In the genomic region with DNA sequence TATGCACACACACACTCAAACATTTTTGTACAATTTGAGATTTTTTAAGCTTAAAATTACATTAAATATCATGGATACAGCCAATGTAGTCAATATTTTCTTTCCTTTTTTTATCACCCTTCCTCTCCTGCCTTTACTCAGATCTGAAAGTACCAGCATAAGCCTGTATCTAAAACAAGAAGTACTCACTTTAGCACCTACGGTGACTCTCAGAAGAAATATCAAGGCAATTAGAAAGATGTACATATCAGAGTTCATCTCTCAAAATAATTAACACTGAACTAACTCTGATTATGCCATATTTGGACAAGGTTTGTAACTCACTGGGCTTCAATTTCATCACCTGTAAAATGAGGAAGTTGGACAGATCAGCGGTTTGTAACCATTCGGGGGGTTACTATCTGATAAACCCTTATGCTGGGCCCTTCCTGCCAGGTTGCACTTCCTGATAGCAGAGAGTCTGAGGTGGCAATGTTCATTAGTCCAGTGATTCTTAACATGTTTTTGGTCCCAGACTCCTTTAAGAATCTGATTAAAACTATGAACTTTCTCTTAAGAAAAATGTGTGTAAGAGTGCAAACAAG, we compare ENCODE assay signal across 9 cellular contexts. TPM values are rescaled to one million over a fixed set of nuclear protein-coding genes. Genes with fewer than 3 reads are reported as not detected.
A peak's percentile ranks its signal among the peaks of the same experiment; 100 is the strongest.
DNase-seq lines count a peak whose midpoint lies in the region; ATAC-seq, FAIRE-seq and TF ChIP-seq lines count a peak whose summit lies in the region.
"Had no signal": no experiment of that assay in that cellular context is flagged by ENCODE, and none has a peak within 500 bp of the region (broad histone marks: within the 10 kb centered on the region; RNA-seq: fewer than 3 reads in every experiment).

No MANE protein-coding gene starts in this region.

- H3K4me1 ChIP-seq in BLaER1 treated with 17β-estradiol and CSF1 and Interleukin-3, amounts not matched to agents 10 nM and 100 nM = peaks cover 0 to 18% (median 10%) of the 10 kb centered on the region in 10 experiments; a peak in 13 of 20 replicates
- no peaks in the 10 kb centered on the region for H3K4me1 ChIP-seq in sigmoid colon

- H3K9me3 ChIP-seq in BLaER1 treated with 17β-estradiol and CSF1 and Interleukin-3, amounts not matched to agents 10 nM and 100 nM (replicated peaks in 1 of 11) = no peaks in the 10 kb centered on the region; a peak in 1 of 22 replicates
- H3K9me3 ChIP-seq in SU-DHL-6 (ENCODE audit: insufficient read depth, low read length) = no peaks in the 10 kb centered on the region
- H3K9me3 ChIP-seq in sigmoid colon = no peaks in the 10 kb centered on the region

- peaks cover 61 to 89% (median 78%) of the 10 kb centered on the region in 11 experiments for H3K27me3 ChIP-seq in BLaER1 treated with 17β-estradiol and CSF1 and Interleukin-3, amounts not matched to agents 10 nM and 100 nM
- no peaks in the 10 kb centered on the region for H3K27me3 ChIP-seq in SU-DHL-6 (ENCODE audit: low read length)
- no peaks in the 10 kb centered on the region for H3K27me3 ChIP-seq in sigmoid colon

- peak; percentile 87 for ATAC-seq in HG03097 (IDR thresholded peaks at IDR 0.05; ENCODE audit: low FRiP score, unreplicated experiment)

- WGBS in sigmoid colon, 2 donors = 46 to 68% methylated on average over 3 of the region's 3 CpGs

- TF ChIP-seq POLR2A in sigmoid colon (IDR thresholded peaks at IDR 0.05) = no peak

- peak; percentile 7 for DNase-seq in GM19239 (ENCODE audit: insufficient read length, low spot score)
- DNase-seq in effector CD4-positive, alpha-beta T cell = no peak
- DNase-seq in sigmoid colon = no peak
- DNase-seq in NCI-H146 (lab: John Stamatoyannopoulos, UW) = no peak
- no peak for DNase-seq in NCI-H748 treated with DMSO at 0.1 percent for 48 hours (lab: John Stamatoyannopoulos, UW)

- H3K9ac ChIP-seq in BLaER1 treated with 17β-estradiol and CSF1 and Interleukin-3, amounts not matched to agents 10 nM and 100 nM = peak overlapping the region in 4 of 11 experiments; percentile 3 to 50 (median 20); a peak in 2 of 22 replicates
- peak overlapping the region; percentile 18 for H3K9ac ChIP-seq in SU-DHL-6 (ENCODE audit: low read length)

- no peak overlapping the region for H3K4me3 ChIP-seq in BLaER1 treated with 17β-estradiol and CSF1 and Interleukin-3, amounts not matched to agents 10 nM and 100 nM
- H3K4me3 ChIP-seq in SU-DHL-6 (ENCODE audit: insufficient read depth, low read length, poor library complexity, severe bottlenecking) = peak overlapping the region; percentile 29
- no peak overlapping the region for H3K4me3 ChIP-seq in sigmoid colon

- H3K36me3 ChIP-seq in BLaER1 treated with 17β-estradiol and CSF1 and Interleukin-3, amounts not matched to agents 10 nM and 100 nM = no peaks in the 10 kb centered on the region
- H3K36me3 ChIP-seq in SU-DHL-6 (ENCODE audit: low read length) (no peaks in the 10 kb centered on the region), sigmoid colon (no peaks in the 10 kb centered on the region)

- TF ChIP-seq CTCF in SU-DHL-6 (IDR thresholded peaks at IDR 0.05; ENCODE audit: insufficient read depth, low read length, poor library complexity, severe bottlenecking) (no peak), sigmoid colon (IDR thresholded peaks at IDR 0.05) (no peak)

- H3K27ac ChIP-seq in BLaER1 treated with 17β-estradiol and CSF1 and Interleukin-3, amounts not matched to agents 10 nM and 100 nM = peak overlapping the region in 9 of 11 experiments; percentile 7 to 75 (median 70); a peak in 17 of 22 replicates
- H3K27ac ChIP-seq in SU-DHL-6 (ENCODE audit: low read depth, low read length) (peak overlapping the region; percentile 78), sigmoid colon (no peak overlapping the region)

- H3F3A ChIP-seq in SU-DHL-6 (ENCODE audit: insufficient read depth) = 0 out of 2 replicates have a peak, but pooled peaks cover 6% of the 10 kb centered on the region

- no peaks in the 10 kb centered on the region for H4K20me1 ChIP-seq in BLaER1 treated with 17β-estradiol and CSF1 and Interleukin-3, amounts not matched to agents 10 nM and 100 nM
- H4K20me1 ChIP-seq in SU-DHL-6 (ENCODE audit: low read depth, low read length) = no peaks in the 10 kb centered on the region

- peak; percentile 100 for FAIRE-seq in GM19239 (lab: Jason Lieb, UNC)

- no peaks in the 10 kb centered on the region for H3K79me2 ChIP-seq in SU-DHL-6 (ENCODE audit: insufficient read depth, low read length)

- H3K9me2 ChIP-seq in SU-DHL-6 (replicated peaks; ENCODE audit: insufficient read depth, low read length) = no peaks in the 10 kb centered on the region

- peak overlapping the region in 8 of 11 experiments; percentile 1 to 58 (median 20); a peak in 13 of 22 replicates for H3K4me2 ChIP-seq in BLaER1 treated with 17β-estradiol and CSF1 and Interleukin-3, amounts not matched to agents 10 nM and 100 nM
- H3K4me2 ChIP-seq in SU-DHL-6 (ENCODE audit: low read depth, low read length, poor library complexity, severe bottlenecking) = peak overlapping the region; percentile 60

- no peak for TF ChIP-seq EP300 in sigmoid colon (IDR thresholded peaks at IDR 0.05)

- intact Hi-C loops in sigmoid colon (cut with DNase I) = no loop called here

- H2AFZ ChIP-seq in SU-DHL-6 (ENCODE audit: low read depth, low read length, severe bottlenecking) = peak overlapping the region; percentile 49

RNA-seq across cellular contexts. Expression of a gene that starts 5.7 kb away (rescaled TPM):
- under 1 TPM in 2 of 4 donors, not detected in 2; 0.14 to 0.66 TPM for total RNA-seq in sigmoid colon
- polyA plus RNA-seq in sigmoid colon = 1 to 10 TPM in 1 of 3 donors, not detected in 2; 2.2 TPM
- total RNA-seq: dermis microvascular lymphatic vessel endothelial cell had no signal

Comparison
In these comparisons a context has a peak if more than half of its experiments do, and no peak if none do; other contexts are left out.
1. H3K27ac ChIP-seq: peak in BLaER1 treated with 17β-estradiol and CSF1 and Interleukin-3, amounts not matched to agents 10 nM and 100 nM (9 of 11) and SU-DHL-6 (single experiment); none in sigmoid colon (0 of 4).